Comparison of ENCODE assay signal across 1 cellular context in the genomic region with DNA sequence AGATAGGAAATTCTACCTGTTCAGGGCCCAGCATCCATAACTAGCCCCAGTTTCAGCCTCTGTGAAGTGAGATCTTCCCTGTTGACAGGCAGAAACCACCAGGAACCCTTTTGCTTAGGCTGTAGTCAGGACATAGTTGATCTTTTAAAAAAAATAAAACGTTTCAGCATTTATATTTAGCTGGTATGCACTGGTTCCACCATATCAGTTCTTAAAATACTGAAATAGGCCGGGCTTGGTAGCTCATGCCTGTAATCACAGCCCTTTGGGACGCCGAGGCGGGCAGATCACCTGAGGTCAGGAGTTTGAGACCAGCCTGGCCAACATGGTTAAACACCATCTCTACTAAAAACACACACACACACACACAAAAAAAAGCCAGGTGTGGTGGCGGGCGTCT.
TF ChIP-seq lines count a peak whose summit lies in the region.

No MANE protein-coding gene starts in this region.

TF ChIP-seq in WTC11, 78 proteins besides CTCF, POLR2A, EP300 and RAD21 (continued from another document):
- TF ChIP-seq, protein P1, sequence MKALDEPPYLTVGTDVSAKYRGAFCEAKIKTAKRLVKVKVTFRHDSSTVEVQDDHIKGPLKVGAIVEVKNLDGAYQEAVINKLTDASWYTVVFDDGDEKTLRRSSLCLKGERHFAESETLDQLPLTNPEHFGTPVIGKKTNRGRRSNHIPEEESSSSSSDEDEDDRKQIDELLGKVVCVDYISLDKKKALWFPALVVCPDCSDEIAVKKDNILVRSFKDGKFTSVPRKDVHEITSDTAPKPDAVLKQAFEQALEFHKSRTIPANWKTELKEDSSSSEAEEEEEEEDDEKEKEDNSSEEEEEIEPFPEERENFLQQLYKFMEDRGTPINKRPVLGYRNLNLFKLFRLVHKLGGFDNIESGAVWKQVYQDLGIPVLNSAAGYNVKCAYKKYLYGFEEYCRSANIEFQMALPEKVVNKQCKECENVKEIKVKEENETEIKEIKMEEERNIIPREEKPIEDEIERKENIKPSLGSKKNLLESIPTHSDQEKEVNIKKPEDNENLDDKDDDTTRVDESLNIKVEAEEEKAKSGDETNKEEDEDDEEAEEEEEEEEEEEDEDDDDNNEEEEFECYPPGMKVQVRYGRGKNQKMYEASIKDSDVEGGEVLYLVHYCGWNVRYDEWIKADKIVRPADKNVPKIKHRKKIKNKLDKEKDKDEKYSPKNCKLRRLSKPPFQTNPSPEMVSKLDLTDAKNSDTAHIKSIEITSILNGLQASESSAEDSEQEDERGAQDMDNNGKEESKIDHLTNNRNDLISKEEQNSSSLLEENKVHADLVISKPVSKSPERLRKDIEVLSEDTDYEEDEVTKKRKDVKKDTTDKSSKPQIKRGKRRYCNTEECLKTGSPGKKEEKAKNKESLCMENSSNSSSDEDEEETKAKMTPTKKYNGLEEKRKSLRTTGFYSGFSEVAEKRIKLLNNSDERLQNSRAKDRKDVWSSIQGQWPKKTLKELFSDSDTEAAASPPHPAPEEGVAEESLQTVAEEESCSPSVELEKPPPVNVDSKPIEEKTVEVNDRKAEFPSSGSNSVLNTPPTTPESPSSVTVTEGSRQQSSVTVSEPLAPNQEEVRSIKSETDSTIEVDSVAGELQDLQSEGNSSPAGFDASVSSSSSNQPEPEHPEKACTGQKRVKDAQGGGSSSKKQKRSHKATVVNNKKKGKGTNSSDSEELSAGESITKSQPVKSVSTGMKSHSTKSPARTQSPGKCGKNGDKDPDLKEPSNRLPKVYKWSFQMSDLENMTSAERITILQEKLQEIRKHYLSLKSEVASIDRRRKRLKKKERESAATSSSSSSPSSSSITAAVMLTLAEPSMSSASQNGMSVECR (CRISPR knock-in tag; IDR thresholded peaks at IDR 0.05; ENCODE audit: borderline replicate concordance) = no peak
- TF ChIP-seq, protein P2, sequence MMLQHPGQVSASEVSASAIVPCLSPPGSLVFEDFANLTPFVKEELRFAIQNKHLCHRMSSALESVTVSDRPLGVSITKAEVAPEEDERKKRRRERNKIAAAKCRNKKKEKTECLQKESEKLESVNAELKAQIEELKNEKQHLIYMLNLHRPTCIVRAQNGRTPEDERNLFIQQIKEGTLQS (CRISPR knock-in tag; conservative IDR thresholded peaks at IDR 0.05) = no peak
- TF ChIP-seq, protein P3, sequence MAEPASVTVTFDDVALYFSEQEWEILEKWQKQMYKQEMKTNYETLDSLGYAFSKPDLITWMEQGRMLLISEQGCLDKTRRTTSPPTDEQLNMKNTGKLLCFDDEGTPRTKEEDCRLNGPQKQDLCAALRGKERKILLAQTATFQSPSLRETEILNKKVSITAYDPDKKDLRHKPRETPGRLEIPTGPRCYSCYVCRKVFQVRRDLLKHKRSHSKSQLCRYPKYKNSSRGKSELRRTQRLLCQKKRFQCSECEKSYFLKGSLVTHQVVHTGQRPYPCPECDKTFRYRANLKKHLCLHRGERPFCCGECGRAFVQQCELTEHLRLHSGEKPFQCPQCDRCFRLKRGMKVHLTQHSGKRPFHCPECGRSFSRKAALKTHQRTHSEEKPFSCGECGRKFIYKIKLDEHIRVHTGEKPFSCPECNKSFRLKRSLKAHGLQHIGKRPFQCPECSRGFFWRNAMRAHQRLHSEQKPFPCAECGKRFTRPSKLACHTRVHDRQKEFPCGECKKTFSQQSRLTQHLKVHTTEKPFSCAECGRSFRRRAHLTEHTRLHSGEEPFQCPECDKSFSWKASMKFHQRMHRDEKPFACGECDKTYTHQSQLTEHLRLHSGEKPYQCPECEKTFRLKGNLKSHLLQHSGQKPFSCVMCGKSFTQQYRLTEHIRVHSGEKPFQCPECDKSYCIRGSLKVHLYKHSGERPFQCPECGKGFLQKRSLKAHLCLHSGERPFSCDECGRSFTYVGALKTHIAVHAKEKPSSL (CRISPR knock-in tag; conservative IDR thresholded peaks at IDR 0.05) = no peak
- TF ChIP-seq RELA (CRISPR knock-in tag; IDR thresholded peaks at IDR 0.05; ENCODE audit: borderline replicate concordance) (no peak), FOXJ3 (CRISPR knock-in tag; IDR thresholded peaks at IDR 0.05; ENCODE audit: borderline replicate concordance) (no peak), ZNF396 (CRISPR knock-in tag; IDR thresholded peaks at IDR 0.05; ENCODE audit: borderline replicate concordance) (no peak), CREM (CRISPR knock-in tag; IDR thresholded peaks at IDR 0.05) (no peak), JUN (CRISPR knock-in tag; IDR thresholded peaks at IDR 0.05) (no peak), TEAD1 (CRISPR knock-in tag; IDR thresholded peaks at IDR 0.05) (no peak), ZNF416 (CRISPR knock-in tag; IDR thresholded peaks at IDR 0.05) (no peak), ZNF317 (CRISPR knock-in tag; IDR thresholded peaks at IDR 0.05; ENCODE audit: borderline replicate concordance, low read depth) (no peak), ZNF671 (CRISPR knock-in tag; IDR thresholded peaks at IDR 0.05) (no peak)
- TF ChIP-seq, protein P4, sequence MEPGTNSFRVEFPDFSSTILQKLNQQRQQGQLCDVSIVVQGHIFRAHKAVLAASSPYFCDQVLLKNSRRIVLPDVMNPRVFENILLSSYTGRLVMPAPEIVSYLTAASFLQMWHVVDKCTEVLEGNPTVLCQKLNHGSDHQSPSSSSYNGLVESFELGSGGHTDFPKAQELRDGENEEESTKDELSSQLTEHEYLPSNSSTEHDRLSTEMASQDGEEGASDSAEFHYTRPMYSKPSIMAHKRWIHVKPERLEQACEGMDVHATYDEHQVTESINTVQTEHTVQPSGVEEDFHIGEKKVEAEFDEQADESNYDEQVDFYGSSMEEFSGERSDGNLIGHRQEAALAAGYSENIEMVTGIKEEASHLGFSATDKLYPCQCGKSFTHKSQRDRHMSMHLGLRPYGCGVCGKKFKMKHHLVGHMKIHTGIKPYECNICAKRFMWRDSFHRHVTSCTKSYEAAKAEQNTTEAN (CRISPR knock-in tag; IDR thresholded peaks at IDR 0.05) = no peak
- TF ChIP-seq, protein P5, sequence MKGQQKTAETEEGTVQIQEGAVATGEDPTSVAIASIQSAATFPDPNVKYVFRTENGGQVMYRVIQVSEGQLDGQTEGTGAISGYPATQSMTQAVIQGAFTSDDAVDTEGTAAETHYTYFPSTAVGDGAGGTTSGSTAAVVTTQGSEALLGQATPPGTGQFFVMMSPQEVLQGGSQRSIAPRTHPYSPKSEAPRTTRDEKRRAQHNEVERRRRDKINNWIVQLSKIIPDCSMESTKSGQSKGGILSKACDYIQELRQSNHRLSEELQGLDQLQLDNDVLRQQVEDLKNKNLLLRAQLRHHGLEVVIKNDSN (CRISPR knock-in tag; IDR thresholded peaks at IDR 0.05) = no peak
TF ChIP-seq in WTC11: peak in this region for 0.
